Comparison of ENCODE assay signal across 14 cellular contexts in the genomic region with DNA sequence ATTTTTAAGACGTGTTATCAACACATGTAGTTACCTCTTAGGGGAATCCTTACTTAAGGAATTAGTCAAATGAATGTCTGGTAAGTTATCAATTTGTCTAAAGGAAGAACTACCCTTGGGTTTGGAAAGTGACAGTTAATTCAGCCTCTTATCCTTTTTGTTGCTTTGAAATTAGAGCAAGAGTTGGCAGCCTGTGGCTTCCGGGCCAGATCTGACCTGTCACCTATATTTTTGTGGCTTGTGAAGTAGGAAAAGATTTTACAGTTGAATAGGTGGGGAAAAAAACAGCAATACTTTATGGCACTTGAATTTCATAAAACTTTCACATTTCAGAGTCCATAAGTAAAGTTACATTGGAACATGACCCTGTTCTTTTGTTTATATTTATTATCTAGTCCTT. TPM values are rescaled to one million over a fixed set of nuclear protein-coding genes. Genes with fewer than 3 reads are reported as not detected.
DNase-seq lines count a peak whose midpoint lies in the region; ATAC-seq and TF ChIP-seq lines count a peak whose summit lies in the region.
"Had no signal": no experiment of that assay in that cellular context is flagged by ENCODE, and none has a peak within 500 bp of the region (broad histone marks: within the 10 kb centered on the region; RNA-seq: fewer than 3 reads in every experiment).

No MANE protein-coding gene starts in this region.

- ATAC-seq in left lobe of liver (peak; percentile 71), GM21528 (IDR thresholded peaks at IDR 0.05; ENCODE audit: low FRiP score, unreplicated experiment) (no peak)
- no peak for ATAC-seq in activated CD4-positive, CD25-positive, alpha-beta regulatory T cell treated with anti-CD3 and anti-CD28 coated beads, Interleukin-2, amount 50 U/mL, for 24 hours
- ATAC-seq: left lung had no signal

- DNase-seq in CD4-positive, alpha-beta memory T cell = peak; percentile 14 to 42 (median 25)
- DNase-seq in activated T-helper 2 cell treated with anti-CD3 and anti-CD28 coated beads, Interferon-gamma antibody, Interleukin-2, Interleukin-4, amounts not matched to agents 10 μg/mL and 5 μg/mL and 100 μg/mL, durations not matched to agents 14 hours and 24 hours and 36 hours (ENCODE audit: low spot score) = no peak
- no peak for DNase-seq in left lobe of liver (ENCODE audit: low spot score)
- DNase-seq in esophagus squamous epithelium (lab: John Stamatoyannopoulos, UW) = no peak
- DNase-seq in stimulated activated CD4-positive, alpha-beta T cell treated with anti-CD3 and anti-CD28 coated beads, Interleukin-12 subunit alpha, Interleukin-12 subunit beta, amount 100 ng/mL, for 4 hours = no peak
- DNase-seq: glutamatergic neuron, left lung, NCI-H2107, spleen had no signal

- H3K4me3 ChIP-seq in CD4-positive, alpha-beta memory T cell (ENCODE audit: low read length in 2 of 2) = no peak overlapping the region
- H3K4me3 ChIP-seq in esophagus squamous epithelium = no peak overlapping the region
- H3K4me3 ChIP-seq: left lung, spleen, tibial nerve had no signal

- H3K27ac Mint-ChIP-seq in CD4-positive, alpha-beta memory T cell = peak overlapping the region in 6 of 7 donors; percentile 10 to 73 (median 38)
- peak overlapping the region; percentile 73 for H3K27ac Mint-ChIP-seq in activated T-helper 2 cell treated with anti-CD3 and anti-CD28 coated beads, Interferon-gamma antibody, Interleukin-2, Interleukin-4, amounts not matched to agents 10 μg/mL and 5 μg/mL and 100 μg/mL, durations not matched to agents 14 hours and 24 hours and 36 hours

- H3K36me3 ChIP-seq in CD4-positive, alpha-beta memory T cell (ENCODE audit: insufficient read depth, low read length) = no peaks in the 10 kb centered on the region
- peaks cover 46% of the 10 kb centered on the region for H3K36me3 ChIP-seq in KOPT-K1 (ENCODE audit: insufficient read depth, low read length)
- H3K36me3 ChIP-seq in esophagus squamous epithelium = peaks cover 0 to 10% (median 0%) of the 10 kb centered on the region in 3 donors
- H3K36me3 ChIP-seq: tibial nerve had no signal

- H3K36me3 Mint-ChIP-seq in CD4-positive, alpha-beta memory T cell = peaks cover 12 to 36% of the 10 kb centered on the region in 2 donors
- H3K36me3 Mint-ChIP-seq in activated T-helper 2 cell treated with anti-CD3 and anti-CD28 coated beads, Interferon-gamma antibody, Interleukin-2, Interleukin-4, amounts not matched to agents 10 μg/mL and 5 μg/mL and 100 μg/mL, durations not matched to agents 14 hours and 24 hours and 36 hours (ENCODE audit: low read depth) = peaks cover 97% of the 10 kb centered on the region

- CTCF ChIA-PET in CD4-positive, alpha-beta memory T cell (lab: Charles Lee; ENCODE audit: partially characterized antibody) = interaction anchor here (1.4 to 6.3 kb wide), 2 partner anchors 155 kb away, joined by 5 to 54 read pairs; no protein-coding TSS in a partner anchor

- H3K4me3 Mint-ChIP-seq in CD4-positive, alpha-beta memory T cell = peak overlapping the region; percentile 7 to 83 (median 48)
- H3K4me3 Mint-ChIP-seq in activated T-helper 2 cell treated with anti-CD3 and anti-CD28 coated beads, Interferon-gamma antibody, Interleukin-2, Interleukin-4, amounts not matched to agents 10 μg/mL and 5 μg/mL and 100 μg/mL, durations not matched to agents 14 hours and 24 hours and 36 hours (ENCODE audit: low read depth) = peak overlapping the region; percentile 64
- H3K4me3 Mint-ChIP-seq: CD14-positive monocyte had no signal

- 38 to 44% methylated on average over 2 of the region's 2 CpGs for WGBS in esophagus squamous epithelium, 2 donors

- TF ChIP-seq CTCF in esophagus squamous epithelium (IDR thresholded peaks at IDR 0.05) = no peak

- peaks cover 69 to 97% (median 88%) of the 10 kb centered on the region in 4 donors for H3K4me1 Mint-ChIP-seq in CD4-positive, alpha-beta memory T cell
- H3K4me1 Mint-ChIP-seq in activated T-helper 2 cell treated with anti-CD3 and anti-CD28 coated beads, Interferon-gamma antibody, Interleukin-2, Interleukin-4, amounts not matched to agents 10 μg/mL and 5 μg/mL and 100 μg/mL, durations not matched to agents 14 hours and 24 hours and 36 hours (ENCODE audit: low read depth) = peaks cover 86% of the 10 kb centered on the region

- no peak for TF ChIP-seq POLR2A in esophagus squamous epithelium (IDR thresholded peaks at IDR 0.05)

- no peak overlapping the region for H3K27ac ChIP-seq in CD4-positive, alpha-beta memory T cell (ENCODE audit: low read depth, low read length)
- H3K27ac ChIP-seq in KOPT-K1 (ENCODE audit: low read depth, low read length, poor library complexity, severe bottlenecking) = peak overlapping the region; percentile 79
- no peak overlapping the region for H3K27ac ChIP-seq in esophagus squamous epithelium
- H3K27ac ChIP-seq: left lung, spleen had no signal

- H3K9me3 Mint-ChIP-seq in CD4-positive, alpha-beta memory T cell = no peaks in the 10 kb centered on the region
- no peaks in the 10 kb centered on the region for H3K9me3 Mint-ChIP-seq in activated T-helper 2 cell treated with anti-CD3 and anti-CD28 coated beads, Interferon-gamma antibody, Interleukin-2, Interleukin-4, amounts not matched to agents 10 μg/mL and 5 μg/mL and 100 μg/mL, durations not matched to agents 14 hours and 24 hours and 36 hours

- intact Hi-C loops in CD4-positive, alpha-beta memory T cell (cut with micrococcal nuclease) = loop anchor here (5.0 kb wide), 1 partner anchor 118 kb away; no protein-coding TSS in a partner anchor
- intact Hi-C loops in activated T-helper 2 cell treated with anti-CD3 and anti-CD28 coated beads, Interferon-gamma antibody, Interleukin-2, Interleukin-4, amounts not matched to agents 10 μg/mL and 5 μg/mL and 100 μg/mL, durations not matched to agents 14 hours and 24 hours and 36 hours (cut with micrococcal nuclease) = loop anchor here (1.0 to 10.0 kb wide), 6 partner anchors 50 to 434 kb away; partner anchors contain the start of genes CRYZL1 and ITSN1
- intact Hi-C loops in esophagus squamous epithelium (cut with DNase I) = loop anchor here (10.0 kb wide), 1 partner anchor 134 kb away; no protein-coding TSS in a partner anchor

- no peaks in the 10 kb centered on the region for H3K27me3 ChIP-seq in CD4-positive, alpha-beta memory T cell (ENCODE audit: insufficient read depth, low read length)
- no peaks in the 10 kb centered on the region for H3K27me3 ChIP-seq in esophagus squamous epithelium
- H3K27me3 ChIP-seq: left lung, spleen, tibial nerve had no signal

- POLR2A ChIA-PET in CD4-positive, alpha-beta memory T cell (lab: Charles Lee; ENCODE audit: partially characterized antibody) = interaction anchor here (0.6 to 10.2 kb wide), 4 partner anchors 122 to 154 kb away, joined by 3 to 168 read pairs (median 36); no protein-coding TSS in a partner anchor

- H3K27me3 Mint-ChIP-seq in CD4-positive, alpha-beta memory T cell = no peaks in the 10 kb centered on the region
- H3K27me3 Mint-ChIP-seq in activated T-helper 2 cell treated with anti-CD3 and anti-CD28 coated beads, Interferon-gamma antibody, Interleukin-2, Interleukin-4, amounts not matched to agents 10 μg/mL and 5 μg/mL and 100 μg/mL, durations not matched to agents 14 hours and 24 hours and 36 hours (ENCODE audit: low read depth) = no peaks in the 10 kb centered on the region

- no peaks in the 10 kb centered on the region for H3K9me3 ChIP-seq in CD4-positive, alpha-beta memory T cell (ENCODE audit: control insufficient read depth in 1 of 2, low read length in 2 of 2)
- H3K9me3 ChIP-seq in KOPT-K1 (ENCODE audit: insufficient read depth, low read length, poor library complexity, severe bottlenecking) (no peaks in the 10 kb centered on the region), esophagus squamous epithelium (no peaks in the 10 kb centered on the region)
- H3K9me3 ChIP-seq: left lung, spleen, tibial nerve had no signal

- peaks cover 96% of the 10 kb centered on the region for H3K4me1 ChIP-seq in CD4-positive, alpha-beta memory T cell (ENCODE audit: insufficient read depth, low read length)
- peaks cover 13 to 76% (median 28%) of the 10 kb centered on the region in 3 donors for H3K4me1 ChIP-seq in esophagus squamous epithelium

RNA-seq across cellular contexts. Expression of gene MRPS6, which starts 5.5 kb away (rescaled TPM):
- 10 to 100 TPM; 76.9 to 80.1 TPM for total RNA-seq in CD4-positive, alpha-beta memory T cell
- polyA plus RNA-seq in CD4-positive, alpha-beta memory T cell = 100 to 1,000 TPM; 135 to 160 TPM
- 117 and 120 TPM in 2 replicates for total RNA-seq in activated T-helper 2 cell treated with anti-CD3 and anti-CD28 coated beads, Interferon-gamma antibody, Interleukin-2, Interleukin-4, amounts not matched to agents 10 μg/mL and 5 μg/mL and 100 μg/mL, durations not matched to agents 14 hours and 24 hours and 36 hours
- 26.2 TPM for total RNA-seq in left lobe of liver
- total RNA-seq in esophagus squamous epithelium = 10 to 100 TPM; 13.4 to 32.2 (median 20.1) TPM

RNA-seq across cellular contexts. Expression of gene SLC5A3, which starts 5.5 kb away (rescaled TPM):
- 10 to 100 TPM; 32.8 to 33.4 TPM for total RNA-seq in CD4-positive, alpha-beta memory T cell
- polyA plus RNA-seq in CD4-positive, alpha-beta memory T cell = 1 to 10 TPM in 1 of 2 donors, under 1 TPM in 1; 0.68 to 1.4 TPM
- 41.0 and 41.2 TPM in 2 replicates for total RNA-seq in activated T-helper 2 cell treated with anti-CD3 and anti-CD28 coated beads, Interferon-gamma antibody, Interleukin-2, Interleukin-4, amounts not matched to agents 10 μg/mL and 5 μg/mL and 100 μg/mL, durations not matched to agents 14 hours and 24 hours and 36 hours
- total RNA-seq in left lobe of liver (9.1 TPM), esophagus squamous epithelium (10 to 100 TPM in 2 of 4 donors, 1 to 10 TPM in 2; 9.0 to 20.0 (median 11.4) TPM)

Comparison
In these comparisons a context has a peak if more than half of its experiments do, and no peak if none do; other contexts are left out.
1. DNase-seq: peak in CD4-positive, alpha-beta memory T cell (5 of 5); none in activated T-helper 2 cell treated with anti-CD3 and anti-CD28 coated beads, Interferon-gamma antibody, Interleukin-2, Interleukin-4, amounts not matched to agents 10 μg/mL and 5 μg/mL and 100 μg/mL, durations not matched to agents 14 hours and 24 hours and 36 hours (single experiment), left lobe of liver (single experiment), esophagus squamous epithelium (single experiment) and stimulated activated CD4-positive, alpha-beta T cell treated with anti-CD3 and anti-CD28 coated beads, Interleukin-12 subunit alpha, Interleukin-12 subunit beta, amount 100 ng/mL, for 4 hours (single experiment).